ENCODE assay signal across 16 cellular contexts in the genomic region with DNA sequence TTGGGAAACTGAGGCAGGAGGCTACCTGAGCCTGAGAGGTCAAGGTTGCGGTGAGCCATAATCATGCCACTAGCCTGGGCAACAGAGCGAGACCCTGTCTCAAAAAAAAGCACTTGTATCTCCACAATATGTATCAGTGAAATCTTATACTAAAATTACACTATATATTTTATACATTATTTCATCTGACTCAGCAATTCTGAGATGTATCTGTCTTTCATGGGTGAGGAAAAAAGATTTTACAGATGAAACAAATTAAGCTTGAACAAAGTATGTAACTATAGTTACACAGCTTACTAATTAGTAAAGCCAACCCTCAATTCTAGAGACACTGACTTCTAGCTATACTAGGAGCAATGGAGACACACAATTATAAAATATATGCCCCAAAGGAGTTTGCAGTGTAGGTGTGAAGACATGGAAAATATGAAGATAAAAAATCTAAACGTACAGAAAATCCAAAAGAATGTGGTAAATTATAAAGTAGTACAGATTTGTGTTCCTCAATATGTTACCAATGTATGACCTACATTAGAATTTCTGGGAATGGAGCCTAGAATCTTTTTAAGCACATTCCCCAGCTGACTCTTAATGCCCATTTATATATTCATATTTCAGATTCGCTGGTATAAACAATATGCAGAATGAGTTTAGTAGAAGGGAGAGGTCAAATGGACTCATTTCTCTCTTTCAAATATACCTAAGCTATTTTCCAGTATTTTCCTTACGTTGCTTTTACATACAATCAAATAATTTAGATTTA.
"Had no signal": no experiment of that assay in that cellular context is flagged by ENCODE, and none has a peak within 500 bp of the region (broad histone marks: within the 10 kb centered on the region; RNA-seq: fewer than 3 reads in every experiment).

No MANE protein-coding gene starts in this region.

- H3K27me3 ChIP-seq: dorsolateral prefrontal cortex, hepatocyte, spleen, tibial nerve had no signal

- H2AFZ ChIP-seq: hepatocyte, parathyroid adenoma had no signal

- H3K4me1 ChIP-seq: parathyroid adenoma had no signal

- H3K9me3 ChIP-seq: psoas muscle, spleen, tibial nerve had no signal

- DNase-seq: cortex of kidney; dorsolateral prefrontal cortex; effector CD8-positive, alpha-beta T cell; head of caudate nucleus; left colon; left ventricle myocardium superior; psoas muscle; spleen; stimulated activated CD4-positive, alpha-beta T cell treated with anti-CD3 and anti-CD28 coated beads, Interleukin-15, amount 100 ng/mL, for 24 hours; stimulated activated CD4-positive, alpha-beta T cell treated with anti-CD3 and anti-CD28 coated beads, Interleukin-1b, Interleukin-23, amount 100 ng/mL, for 48 hours; stimulated activated CD4-positive, alpha-beta T cell treated with anti-CD3 and anti-CD28 coated beads, Interleukin-4, amount 100 ng/mL, for 24 hours had no signal

- H3K4me3 ChIP-seq: dorsolateral prefrontal cortex, hepatocyte, lung, psoas muscle, spleen, tibial nerve had no signal

- ATAC-seq: stimulated activated memory B cell treated with anti-CD40 and anti-IgM and Interleukin-4, amounts not matched to agents 10 μg/mL and 1 μg/mL and 100 μg/mL, for 72 hours had no signal

- H3K9ac ChIP-seq: parathyroid adenoma had no signal

- H3K4me2 ChIP-seq: hepatocyte had no signal

- H3K27ac ChIP-seq: parathyroid adenoma, psoas muscle, spleen, tibial nerve had no signal
